ENCODE assay signal across 29 cellular contexts in genomic region chr12:121417847-121418246, GRCh38.
"Had no signal": no experiment of that assay in that cellular context is flagged by ENCODE, and none has a peak within 500 bp of the region (broad histone marks: within the 10 kb centered on the region; RNA-seq: fewer than 3 reads in every experiment).

No MANE protein-coding gene starts in this region.

- H3K27me3 Mint-ChIP-seq: activated CD4-positive, alpha-beta memory T cell treated with anti-CD3 and anti-CD28 coated beads for 36 hours; activated CD4-positive, alpha-beta T cell treated with anti-CD3 and anti-CD28 coated beads, Interleukin-2, amount 10 ng/mL, durations not matched to agents 24 days and 14 days; activated naive CD8-positive, alpha-beta T cell treated with anti-CD3 and anti-CD28 coated beads, Interleukin-2, amount 10 ng/mL, durations not matched to agents 7 days and 5 days; central memory CD8-positive, alpha-beta T cell; naive B cell had no signal

- H3K36me3 ChIP-seq: prostate gland had no signal

- H3K4me3 Mint-ChIP-seq: activated CD4-positive, alpha-beta memory T cell treated with anti-CD3 and anti-CD28 coated beads for 36 hours; activated CD4-positive, alpha-beta T cell treated with anti-CD3 and anti-CD28 coated beads, Interleukin-2, amount 10 ng/mL, durations not matched to agents 24 days and 14 days; activated naive CD4-positive, alpha-beta T cell treated with anti-CD3 and anti-CD28 coated beads for 36 hours; activated naive CD8-positive, alpha-beta T cell treated with anti-CD3 and anti-CD28 coated beads, Interleukin-2, amount 10 ng/mL, durations not matched to agents 7 days and 5 days; activated T-cell treated with anti-CD3 and anti-CD28 coated beads, Interleukin-2, amount 50 U/mL, for 72 hours; central memory CD8-positive, alpha-beta T cell; naive B cell; neural crest cell had no signal

- H3K4me1 ChIP-seq: esophagus squamous epithelium, pancreas, prostate gland, testis had no signal

- H3K27ac ChIP-seq: brain microvascular endothelial cell, esophagus squamous epithelium, left ventricle myocardium inferior, pancreas, prostate gland, testis, transverse colon had no signal

- DNase-seq: activated CD4-positive, alpha-beta memory T cell treated with anti-CD3 and anti-CD28 coated beads for 36 hours; activated CD4-positive, alpha-beta T cell treated with anti-CD3 and anti-CD28 coated beads, Interleukin-2, amount 10 ng/mL, durations not matched to agents 24 days and 14 days; activated CD4-positive, CD25-positive, alpha-beta regulatory T cell treated with anti-CD3 and anti-CD28 coated beads, Interleukin-2, amount 50 U/mL, for 72 hours; activated effector memory CD4-positive, alpha-beta T cell treated with Interleukin-2 at 50 U/mL for 16 hours; activated naive CD4-positive, alpha-beta T cell treated with anti-CD3 and anti-CD28 coated beads for 36 hours; activated naive CD8-positive, alpha-beta T cell treated with anti-CD3 and anti-CD28 coated beads, Interleukin-2, amount 10 ng/mL, durations not matched to agents 7 days and 5 days; activated T-cell treated with anti-CD3 and anti-CD28 coated beads, Interleukin-2, amount 50 U/mL, for 72 hours; amniotic stem cell; brain microvascular endothelial cell; dermis blood vessel endothelial cell; effector CD4-positive, alpha-beta T cell; esophagus squamous epithelium; foreskin melanocyte; left ventricle myocardium inferior; naive B cell; nucleus accumbens; pancreas; stimulated activated CD4-positive, alpha-beta T cell treated with anti-CD3 and anti-CD28 coated beads, Interleukin-2, amount 100 ng/mL, for 48 hours; stimulated activated naive CD4-positive, alpha-beta T cell treated with Interleukin-2 at 50 U/mL for 16 hours; T-helper 9 cell; testis; transverse colon had no signal

- H3K9me3 Mint-ChIP-seq: activated CD4-positive, alpha-beta memory T cell treated with anti-CD3 and anti-CD28 coated beads for 36 hours; activated CD4-positive, alpha-beta T cell treated with anti-CD3 and anti-CD28 coated beads, Interleukin-2, amount 10 ng/mL, durations not matched to agents 24 days and 14 days; activated naive CD4-positive, alpha-beta T cell treated with anti-CD3 and anti-CD28 coated beads for 36 hours; activated naive CD8-positive, alpha-beta T cell treated with anti-CD3 and anti-CD28 coated beads, Interleukin-2, amount 10 ng/mL, durations not matched to agents 7 days and 5 days; activated T-cell treated with anti-CD3 and anti-CD28 coated beads, Interleukin-2, amount 50 U/mL, for 72 hours; central memory CD8-positive, alpha-beta T cell; naive B cell; neural crest cell had no signal

- FAIRE-seq: astrocyte, colon, islet of Langerhans, pancreas, TTC549 had no signal

- H3K9me3 ChIP-seq: esophagus squamous epithelium, left ventricle myocardium inferior, pancreas, prostate gland, testis, transverse colon had no signal

- ATAC-seq: activated T-cell treated with anti-CD3 and anti-CD28 coated beads, Interleukin-2, amount 50 U/mL, for 72 hours; pancreas had no signal

- H3K27ac Mint-ChIP-seq: activated CD4-positive, alpha-beta memory T cell treated with anti-CD3 and anti-CD28 coated beads for 36 hours; activated CD4-positive, alpha-beta T cell treated with anti-CD3 and anti-CD28 coated beads, Interleukin-2, amount 10 ng/mL, durations not matched to agents 24 days and 14 days; activated naive CD4-positive, alpha-beta T cell treated with anti-CD3 and anti-CD28 coated beads for 36 hours; activated naive CD8-positive, alpha-beta T cell treated with anti-CD3 and anti-CD28 coated beads, Interleukin-2, amount 10 ng/mL, durations not matched to agents 7 days and 5 days; activated T-cell treated with anti-CD3 and anti-CD28 coated beads, Interleukin-2, amount 50 U/mL, for 72 hours had no signal

- H3K4me3 ChIP-seq: esophagus squamous epithelium, left ventricle myocardium inferior, pancreas, prostate gland, testis, transverse colon had no signal

- H3K27me3 ChIP-seq: brain microvascular endothelial cell, esophagus squamous epithelium, pancreas, testis, transverse colon had no signal

- H3K4me1 Mint-ChIP-seq: neural crest cell had no signal
